ENCODE assay signal across 11 cellular contexts in the genomic region with DNA sequence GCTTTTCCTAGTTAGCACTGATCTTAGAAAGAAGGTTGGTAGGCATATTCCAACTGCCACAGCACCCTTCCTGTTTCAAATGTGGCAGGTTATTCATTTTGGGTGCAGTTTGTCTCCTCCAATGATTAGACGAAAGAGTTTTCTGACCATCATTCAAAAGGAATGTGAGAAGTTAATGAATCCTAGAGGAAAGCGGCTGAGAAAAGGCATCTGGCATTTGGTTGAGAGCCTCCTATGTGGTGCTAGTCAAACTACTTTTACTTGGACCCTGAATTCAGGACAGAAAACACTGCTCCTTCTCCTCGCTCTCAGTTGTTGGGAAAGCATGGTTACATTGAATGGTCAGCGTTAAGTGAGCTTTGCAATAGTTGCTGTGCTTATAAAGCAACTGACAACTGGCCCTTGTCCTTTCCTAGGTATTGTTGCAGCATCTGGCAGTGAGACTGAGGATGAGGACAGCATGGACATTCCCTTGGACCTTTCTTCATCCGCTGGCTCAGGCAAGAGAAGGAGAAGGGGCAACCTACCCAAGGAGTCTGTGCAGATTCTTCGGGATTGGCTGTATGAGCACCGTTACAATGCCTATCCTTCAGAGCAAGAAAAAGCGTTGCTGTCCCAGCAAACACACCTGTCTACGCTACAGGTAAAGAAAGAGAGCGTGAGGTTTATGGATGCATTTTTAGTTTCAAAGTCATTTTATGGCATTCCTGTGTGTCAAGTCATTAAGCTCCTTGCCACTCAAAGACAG. TPM values are rescaled to one million over a fixed set of nuclear protein-coding genes. Genes with fewer than 3 reads are reported as not detected.
DNase-seq lines count a peak whose midpoint lies in the region; TF ChIP-seq lines count a peak whose summit lies in the region.
"Had no signal": no experiment of that assay in that cellular context is flagged by ENCODE, and none has a peak within 500 bp of the region (broad histone marks: within the 10 kb centered on the region; RNA-seq: fewer than 3 reads in every experiment).

No MANE protein-coding gene starts in this region.

- H3K4me1 Mint-ChIP-seq in Calu3 (ENCODE audit: low read depth, unreplicated experiment) (peaks cover 38% of the 10 kb centered on the region), progenitor cell of endocrine pancreas (ENCODE audit: low read depth) (peaks cover 63% of the 10 kb centered on the region)

- no peaks in the 10 kb centered on the region for H3K9me3 Mint-ChIP-seq in Calu3 (ENCODE audit: low read depth, unreplicated experiment)
- H3K9me3 Mint-ChIP-seq in progenitor cell of endocrine pancreas (ENCODE audit: low read depth): peaks cover 4% of the 10 kb centered on the region

- CTCF ChIA-PET in Calu3 (lab: Charles Lee): interaction anchor here (1.1 to 3.7 kb wide), 4 partner anchors 44 to 209 kb away, joined by 3 to 24 read pairs (median 4); no protein-coding TSS in a partner anchor

- H3K36me3 Mint-ChIP-seq in Calu3 (ENCODE audit: insufficient read depth, unreplicated experiment): peaks cover 96% of the 10 kb centered on the region
- H3K36me3 Mint-ChIP-seq in progenitor cell of endocrine pancreas (ENCODE audit: insufficient read depth): peaks cover 33% of the 10 kb centered on the region

- DNase-seq in Calu3: peak; percentile 40
- DNase-seq in RPMI7951 (ENCODE audit: low read depth): peak; percentile 24
- DNase-seq in fibroblast of peridontal ligament (ENCODE audit: extremely low read depth): peak; percentile 57
- no peak for DNase-seq in progenitor cell of endocrine pancreas (ENCODE audit: low spot score, unreplicated experiment)
- DNase-seq in hypothalamus (lab: John Stamatoyannopoulos, UW): no peak
- no peak for DNase-seq in activated CD8-positive, alpha-beta memory T cell treated with anti-CD3 and anti-CD28 coated beads, Interleukin-2, amount 50 U/mL, for 48 hours
- DNase-seq in 8988T: no peak
- no peak for DNase-seq in NCI-H2107 treated with DMSO at 0.1 percent for 48 hours (lab: John Stamatoyannopoulos, UW; ENCODE audit: unreplicated experiment)
- DNase-seq: activated CD4-positive, alpha-beta T cell treated with anti-CD3 and anti-CD28 coated beads for 1 hour; effector CD8-positive, alpha-beta T cell; NCI-H1694 had no signal

- H3K27ac Mint-ChIP-seq in Calu3 (ENCODE audit: unreplicated experiment) (peak overlapping the region; percentile 95), progenitor cell of endocrine pancreas (peak overlapping the region; percentile 98)

- TSS peak; percentile 31 for BruUV-seq in Calu3 (replicated peaks; lab: Mats Ljungman, UMichigan)

- TF ChIP-seq CTCF in Calu3 (IDR thresholded peaks at IDR 0.05; ENCODE audit: unreplicated experiment): no peak
- no peak for TF ChIP-seq CTCF in progenitor cell of endocrine pancreas (IDR thresholded peaks at IDR 0.05; ENCODE audit: unreplicated experiment)

- intact Hi-C loops in Calu3 (cut with micrococcal nuclease; ENCODE audit: unreplicated experiment): loop anchor here (2.0 kb wide), 4 partner anchors 85 to 211 kb away; no protein-coding TSS in a partner anchor

- H3K27me3 Mint-ChIP-seq in Calu3 (ENCODE audit: unreplicated experiment) (no peaks in the 10 kb centered on the region), progenitor cell of endocrine pancreas (no peaks in the 10 kb centered on the region)

- H3K4me3 Mint-ChIP-seq in Calu3 (ENCODE audit: low read depth, unreplicated experiment) (peak overlapping the region; percentile 92), progenitor cell of endocrine pancreas (ENCODE audit: low read depth) (peak overlapping the region; percentile 96)

RNA-seq across cellular contexts. Expression of gene TGIF1, which starts 6.1 kb away (rescaled TPM):
- 129 and 139 TPM in 2 replicates for total RNA-seq in Calu3 (2022)
- total RNA-seq in RPMI7951 (2014; rRNA removed; shearing (Covaris generic)): 90.4 and 91.7 TPM in 2 replicates
- total RNA-seq in progenitor cell of endocrine pancreas: 111 and 112 TPM in 2 replicates

Comparison
In these comparisons a context has a peak if more than half of its experiments do, and no peak if none do; other contexts are left out.
1. DNase-seq: peak in Calu3 (single experiment), RPMI7951 (single experiment) and fibroblast of peridontal ligament (single experiment); none in progenitor cell of endocrine pancreas (single experiment), hypothalamus (0 of 51), activated CD8-positive, alpha-beta memory T cell treated with anti-CD3 and anti-CD28 coated beads, Interleukin-2, amount 50 U/mL, for 48 hours (single experiment), 8988T (single experiment) and NCI-H2107 treated with DMSO at 0.1 percent for 48 hours (single experiment).